11 cellular contexts compared by ENCODE assay signal in the genomic region with DNA sequence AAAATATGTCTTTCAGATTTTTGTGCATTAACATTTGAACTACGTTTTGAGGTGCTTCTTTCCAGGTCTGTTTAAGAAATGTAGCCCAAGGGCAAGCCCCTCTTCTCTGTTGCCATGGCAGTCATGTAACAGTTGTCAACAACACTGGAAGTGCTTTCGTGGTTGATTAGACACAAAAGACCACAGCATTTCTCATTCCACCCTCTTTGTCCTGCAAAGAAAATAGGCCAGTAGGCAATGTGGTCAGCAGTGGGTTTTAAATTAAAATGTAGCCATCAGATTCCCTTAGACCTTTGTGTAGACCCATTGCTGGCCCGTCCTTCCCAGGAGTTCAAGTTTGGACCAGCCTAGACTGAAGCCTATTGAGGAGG. TPM values are rescaled to one million over a fixed set of nuclear protein-coding genes. Genes with fewer than 3 reads are reported as not detected.
DNase-seq lines count a peak whose midpoint lies in the region; ATAC-seq, FAIRE-seq and TF ChIP-seq lines count a peak whose summit lies in the region.
"Had no signal": no experiment of that assay in that cellular context is flagged by ENCODE, and none has a peak within 500 bp of the region (broad histone marks: within the 10 kb centered on the region; RNA-seq: fewer than 3 reads in every experiment).

No MANE protein-coding gene starts in this region.

- no peak overlapping the region for H3K27ac ChIP-seq in kidney (ENCODE audit: low read depth in 2 of 2, low read length in 2 of 2)
- H3K27ac ChIP-seq: left lung had no signal

- TF ChIP-seq CTCF in kidney (IDR thresholded peaks at IDR 0.05; ENCODE audit: borderline replicate concordance, extremely low read depth, insufficient read depth) = no peak

- FAIRE-seq in kidney (lab: Jason Lieb, UNC) = no peak
- FAIRE-seq: D721Med had no signal

- no peaks in the 10 kb centered on the region for H3K9me3 ChIP-seq in kidney (ENCODE audit: control insufficient read depth in 1 of 2, low read length in 2 of 2)
- H3K9me3 ChIP-seq: left lung had no signal

- intact Hi-C loops in kidney (cut with DNase I) = no loop called here

- peaks cover 0 to 7% of the 10 kb centered on the region in 2 donors for H3K4me1 ChIP-seq in kidney (ENCODE audit: control insufficient read depth in 1 of 2, insufficient read depth in 1 of 2, low read depth in 1 of 2, low read length in 2 of 2)

- H3K9ac ChIP-seq in kidney (ENCODE audit: low read length in 2 of 2) = no peak overlapping the region

- H3K4me3 ChIP-seq in kidney (ENCODE audit: low read length in 2 of 2) = no peak overlapping the region
- H3K4me3 ChIP-seq: left lung had no signal

- no peaks in the 10 kb centered on the region for H3K36me3 ChIP-seq in kidney (ENCODE audit: control insufficient read depth in 1 of 2, insufficient read depth in 2 of 2, low read length in 2 of 2)
- H3K36me3 ChIP-seq: left lung had no signal

- peak; percentile 69 for DNase-seq in Daoy (ENCODE audit: low read depth)
- peak; percentile 28 for DNase-seq in NCI-H226
- peak; percentile 41 for DNase-seq in kidney glomerular epithelial cell (lab: John Stamatoyannopoulos, UW)
- DNase-seq in HK-2 (ENCODE audit: unreplicated experiment) = no peak
- no peak for DNase-seq in kidney
- no peak for DNase-seq in GM19240 (ENCODE audit: insufficient read length, low spot score)
- no peak for DNase-seq in NK-92 treated with Interleukin-12 subunit alpha and Interleukin-12 subunit beta, amount 100 ng/mL, for 24 hours (lab: John Stamatoyannopoulos, UW)
- DNase-seq: activated CD8-positive, alpha-beta memory T cell treated with anti-CD3 and anti-CD28 coated beads, Interleukin-2, amount 50 U/mL, for 48 hours; left lung had no signal

- peak; percentile 47 for ATAC-seq in GM21786 (IDR thresholded peaks at IDR 0.05; ENCODE audit: unreplicated experiment)
- ATAC-seq: left lung had no signal

RNA-seq across cellular contexts. Expression of a gene that starts 35.4 kb away (rescaled TPM):
- 20.2 and 21.8 TPM in 2 replicates for total RNA-seq in Daoy (2014; rRNA removed; shearing (Covaris generic))
- total RNA-seq in kidney = 12.3 TPM
- 2.7 TPM for polyA plus RNA-seq in kidney (ENCODE audit: insufficient read depth, low read depth, low replicate concordance)

Comparison
In these comparisons a context has a peak if more than half of its experiments do, and no peak if none do; other contexts are left out.
1. DNase-seq: peak in Daoy (single experiment), NCI-H226 (single experiment) and kidney glomerular epithelial cell (single experiment); none in HK-2 (single experiment), kidney (single experiment), GM19240 (single experiment) and NK-92 treated with Interleukin-12 subunit alpha and Interleukin-12 subunit beta, amount 100 ng/mL, for 24 hours (single experiment).